ENCODE assay signal across 30 cellular contexts in genomic region chr10:54284526-54285193, GRCh38.
DNase-seq lines count a peak whose midpoint lies in the region; ATAC-seq, FAIRE-seq and TF ChIP-seq lines count a peak whose summit lies in the region.
"Had no signal": no experiment of that assay in that cellular context is flagged by ENCODE, and none has a peak within 500 bp of the region (broad histone marks: within the 10 kb centered on the region; RNA-seq: fewer than 3 reads in every experiment).

No MANE protein-coding gene starts in this region.

- H3K4me3 ChIP-seq in NB4 (ENCODE audit: low read depth, low read length) (no peak overlapping the region), astrocyte (ENCODE audit: insufficient read depth, low read depth, low read length) (no peak overlapping the region)
- H3K4me3 ChIP-seq: A549, cardiac muscle cell, vagina had no signal

- H3K4me3 Mint-ChIP-seq in Calu3 (ENCODE audit: low read depth, unreplicated experiment) (no peak overlapping the region), astrocyte (ENCODE audit: unreplicated experiment) (no peak overlapping the region)
- H3K4me3 Mint-ChIP-seq: activated CD8-positive, alpha-beta T cell treated with anti-CD3 and anti-CD28 coated beads, Interleukin-2, amount 10 ng/mL, durations not matched to agents 7 days and 5 days; B cell; CD8-positive, alpha-beta memory T cell; memory B cell; stimulated activated naive B cell treated with anti-CD40 and anti-IgM and Interleukin-4, amounts not matched to agents 10 μg/mL and 1 μg/mL and 100 μg/mL, for 72 hours; T-cell had no signal

- H3K27ac ChIP-seq in astrocyte (ENCODE audit: low read depth, low read length): no peak overlapping the region
- H3K27ac ChIP-seq: A549, cardiac muscle cell, vagina had no signal

- no peak for ATAC-seq in GM18861 (IDR thresholded peaks at IDR 0.05; ENCODE audit: unreplicated experiment)
- ATAC-seq: A549; activated CD8-positive, alpha-beta T cell treated with anti-CD3 and anti-CD28 coated beads, Interleukin-2, amount 10 ng/mL, durations not matched to agents 7 days and 5 days; left colon; stimulated activated naive B cell treated with anti-CD40 and anti-IgM and Interleukin-4, amounts not matched to agents 10 μg/mL and 1 μg/mL and 100 μg/mL, for 72 hours; T-cell had no signal

- H3K9ac ChIP-seq in astrocyte (ENCODE audit: low read length): no peak overlapping the region

- no peak overlapping the region for H3K4me2 ChIP-seq in astrocyte (ENCODE audit: low read length)
- H3K4me2 ChIP-seq: A549 had no signal

- BruUV-seq in Calu3 (replicated peaks; lab: Mats Ljungman, UMichigan): no TSS peak

- no peaks in the 10 kb centered on the region for H3K36me3 ChIP-seq in astrocyte (ENCODE audit: insufficient read depth, low read length)
- H3K36me3 ChIP-seq: cardiac muscle cell, vagina had no signal

- no peaks in the 10 kb centered on the region for H3K4me1 ChIP-seq in astrocyte (ENCODE audit: insufficient read depth, low read length)
- H3K4me1 ChIP-seq: A549, vagina had no signal

- TF ChIP-seq CTCF in Calu3 (IDR thresholded peaks at IDR 0.05; ENCODE audit: unreplicated experiment) (no peak), NB4 (IDR thresholded peaks at IDR 0.05; ENCODE audit: low read depth, low read length) (no peak), astrocyte (IDR thresholded peaks at IDR 0.05; ENCODE audit: insufficient read depth, low read depth, low read length) (no peak), GM13977 (IDR thresholded peaks at IDR 0.05; ENCODE audit: extremely low read depth, insufficient read depth, missing control alignments) (no peak)

- no peaks in the 10 kb centered on the region for H4K20me1 ChIP-seq in astrocyte (ENCODE audit: insufficient read depth, low read length)

- peak; percentile 72 for DNase-seq in Calu3
- DNase-seq in NB4 (ENCODE audit: low read depth): peak; percentile 2
- DNase-seq in astrocyte (ENCODE audit: low read depth): peak; percentile 36
- DNase-seq in glomerular visceral epithelial cell (ENCODE audit: extremely low spot score): peak; percentile 93
- no peak for DNase-seq in superior temporal gyrus (ENCODE audit: extremely low spot score)
- DNase-seq in nucleus accumbens (lab: John Stamatoyannopoulos, UW): no peak
- no peak for DNase-seq in GM13977 (ENCODE audit: low spot score)
- DNase-seq: activated CD4-positive, CD25-positive, alpha-beta regulatory T cell treated with anti-CD3 and anti-CD28 coated beads, Interleukin-2, amount 50 U/mL, for 72 hours; activated CD8-positive, alpha-beta T cell treated with anti-CD3 and anti-CD28 coated beads, Interleukin-2, amount 10 ng/mL, durations not matched to agents 7 days and 5 days; activated gamma-delta T cell treated with Interleukin-2 at 50 U/mL for 16 hours; activated T-cell treated with anti-CD3 and anti-CD28 coated beads, Interleukin-2, amount 50 U/mL, for 1 hour; CD8-positive, alpha-beta memory T cell; cortex of kidney; DMS79 treated with DMSO at 0.1 percent for 48 hours; left colon; NCI-H2081; NCI-H345; NCI-H82; SHP77 treated with DMSO at 0.1 percent for 48 hours; stimulated activated CD4-positive, alpha-beta T cell treated with anti-CD3 and anti-CD28 coated beads, Interleukin-4, amount 100 ng/mL, for 24 hours; stimulated activated naive B cell treated with anti-CD40 and anti-IgM and Interleukin-4, amounts not matched to agents 10 μg/mL and 1 μg/mL and 100 μg/mL, for 72 hours; T-cell had no signal

- H3K36me3 Mint-ChIP-seq in Calu3 (ENCODE audit: insufficient read depth, unreplicated experiment) (no peaks in the 10 kb centered on the region), astrocyte (ENCODE audit: low read depth, unreplicated experiment) (no peaks in the 10 kb centered on the region)
- H3K36me3 Mint-ChIP-seq: CD8-positive, alpha-beta memory T cell; memory B cell; stimulated activated naive B cell treated with anti-CD40 and anti-IgM and Interleukin-4, amounts not matched to agents 10 μg/mL and 1 μg/mL and 100 μg/mL, for 72 hours; T-cell had no signal

- no peaks in the 10 kb centered on the region for H3K9me3 ChIP-seq in astrocyte (ENCODE audit: insufficient read depth, low read depth, low read length)
- H3K9me3 ChIP-seq: A549, vagina had no signal

- H3K79me2 ChIP-seq in astrocyte (ENCODE audit: insufficient read depth, low read length): no peaks in the 10 kb centered on the region

- no peaks in the 10 kb centered on the region for H3K27me3 Mint-ChIP-seq in Calu3 (ENCODE audit: unreplicated experiment)
- H3K27me3 Mint-ChIP-seq in astrocyte (ENCODE audit: low read depth, unreplicated experiment): no peaks in the 10 kb centered on the region
- H3K27me3 Mint-ChIP-seq: B cell; CD8-positive, alpha-beta memory T cell; memory B cell; stimulated activated naive B cell treated with anti-CD40 and anti-IgM and Interleukin-4, amounts not matched to agents 10 μg/mL and 1 μg/mL and 100 μg/mL, for 72 hours; T-cell had no signal

- no peak overlapping the region for H2AFZ ChIP-seq in astrocyte (ENCODE audit: low read depth, low read length)

- CTCF ChIA-PET in Calu3 (lab: Charles Lee): no interaction called here

- H3K27me3 ChIP-seq in astrocyte (ENCODE audit: insufficient read depth, low read length): no peaks in the 10 kb centered on the region
- H3K27me3 ChIP-seq: cardiac muscle cell, vagina had no signal

- intact Hi-C loops in Calu3 (cut with micrococcal nuclease; ENCODE audit: unreplicated experiment): no loop called here

- no peak for FAIRE-seq in astrocyte (lab: Jason Lieb, UNC)
- FAIRE-seq: A549, H1, TTC549 had no signal

- H3K9me3 Mint-ChIP-seq in Calu3 (ENCODE audit: low read depth, unreplicated experiment) (peaks cover 2% of the 10 kb centered on the region), astrocyte (ENCODE audit: unreplicated experiment) (no peaks in the 10 kb centered on the region)

- in situ Hi-C loops in GM13977 (cut with MboI; ENCODE audit: low pct_unique_long_range_greater_than_20kb, low sequenced_read_pairs, unreplicated experiment): no loop called here

- H3K4me1 Mint-ChIP-seq in Calu3 (ENCODE audit: low read depth, unreplicated experiment) (peaks cover 23% of the 10 kb centered on the region), astrocyte (ENCODE audit: low read depth, unreplicated experiment) (peaks cover 10% of the 10 kb centered on the region)
- H3K4me1 Mint-ChIP-seq: B cell; CD8-positive, alpha-beta memory T cell; memory B cell; stimulated activated naive B cell treated with anti-CD40 and anti-IgM and Interleukin-4, amounts not matched to agents 10 μg/mL and 1 μg/mL and 100 μg/mL, for 72 hours; T-cell had no signal

- TF ChIP-seq POLR2A in NB4 (IDR thresholded peaks at IDR 0.05; ENCODE audit: extremely low read depth, insufficient read length): no peak

- H3K27ac Mint-ChIP-seq in Calu3 (ENCODE audit: unreplicated experiment): peak overlapping the region; percentile 80
- peak overlapping the region; percentile 63 for H3K27ac Mint-ChIP-seq in astrocyte (ENCODE audit: unreplicated experiment)
- H3K27ac Mint-ChIP-seq: activated CD8-positive, alpha-beta T cell treated with anti-CD3 and anti-CD28 coated beads, Interleukin-2, amount 10 ng/mL, durations not matched to agents 7 days and 5 days; B cell; CD8-positive, alpha-beta memory T cell; memory B cell; stimulated activated naive B cell treated with anti-CD40 and anti-IgM and Interleukin-4, amounts not matched to agents 10 μg/mL and 1 μg/mL and 100 μg/mL, for 72 hours; T-cell had no signal

Comparison
In these comparisons a context has a peak if more than half of its experiments do, and no peak if none do; other contexts are left out.
1. DNase-seq: peak in Calu3 (single experiment), NB4 (single experiment), astrocyte (single experiment) and glomerular visceral epithelial cell (single experiment); none in superior temporal gyrus (single experiment), nucleus accumbens (0 of 56) and GM13977 (single experiment).